In genomic region chr2:8575011-8575750, GRCh38 we compare ENCODE assay signal across 8 cellular contexts.
DNase-seq lines count a peak whose midpoint lies in the region; ATAC-seq and TF ChIP-seq lines count a peak whose summit lies in the region.

No MANE protein-coding gene starts in this region.

- no peak overlapping the region for H3K27ac ChIP-seq in left ventricle myocardium inferior (replicated peaks)

- no peaks in the 10 kb centered on the region for H3K36me3 ChIP-seq in left ventricle myocardium inferior

- peak; percentile 31 for ATAC-seq in Right ventricle myocardium superior (ENCODE audit: poor library complexity)
- no peak for ATAC-seq in HG02938 (IDR thresholded peaks at IDR 0.05; ENCODE audit: unreplicated experiment)

- H3K4me3 ChIP-seq in left ventricle myocardium inferior = no peak overlapping the region

- no peaks in the 10 kb centered on the region for H3K9me3 ChIP-seq in left ventricle myocardium inferior (replicated peaks)

- no peak for DNase-seq in Right ventricle myocardium superior
- DNase-seq in left ventricle myocardium inferior = no peak
- DNase-seq in activated CD4-positive, alpha-beta T cell treated with anti-CD3 and anti-CD28 coated beads, Interleukin-2, amount 50 U/mL, for 48 hours = peak; percentile 36 to 43
- DNase-seq in germinal center (ENCODE audit: low spot score) = peak; percentile 50
- peak; percentile 31 to 49 for DNase-seq in stimulated activated CD8-positive, alpha-beta memory T cell treated with anti-CD3 and anti-CD28 coated beads, Interleukin-7, amount 100 ng/mL, for 4 hours (ENCODE audit: low read depth in 2 of 2)
- DNase-seq in SK-N-DZ (ENCODE audit: low spot score) = no peak
- DNase-seq in amniotic stem cell (lab: John Stamatoyannopoulos, UW) = no peak

- peaks cover 13% of the 10 kb centered on the region for H3K4me1 ChIP-seq in left ventricle myocardium inferior

- TF ChIP-seq CTCF in left ventricle myocardium inferior (IDR thresholded peaks at IDR 0.05; ENCODE audit: borderline replicate concordance) = no peak

- intact Hi-C loops in Right ventricle myocardium superior (cut with DNase I) = no loop called here
- intact Hi-C loops in left ventricle myocardium inferior (cut with micrococcal nuclease) = no loop called here

- no peaks in the 10 kb centered on the region for H3K27me3 ChIP-seq in left ventricle myocardium inferior (ENCODE audit: low read depth)

Comparison
In these comparisons a context has a peak if more than half of its experiments do, and no peak if none do; other contexts are left out.
1. DNase-seq: peak in activated CD4-positive, alpha-beta T cell treated with anti-CD3 and anti-CD28 coated beads, Interleukin-2, amount 50 U/mL, for 48 hours (2 of 2), germinal center (single experiment) and stimulated activated CD8-positive, alpha-beta memory T cell treated with anti-CD3 and anti-CD28 coated beads, Interleukin-7, amount 100 ng/mL, for 4 hours (2 of 2); none in Right ventricle myocardium superior (single experiment), left ventricle myocardium inferior (single experiment), SK-N-DZ (single experiment) and amniotic stem cell (single experiment).